In the genomic region with DNA sequence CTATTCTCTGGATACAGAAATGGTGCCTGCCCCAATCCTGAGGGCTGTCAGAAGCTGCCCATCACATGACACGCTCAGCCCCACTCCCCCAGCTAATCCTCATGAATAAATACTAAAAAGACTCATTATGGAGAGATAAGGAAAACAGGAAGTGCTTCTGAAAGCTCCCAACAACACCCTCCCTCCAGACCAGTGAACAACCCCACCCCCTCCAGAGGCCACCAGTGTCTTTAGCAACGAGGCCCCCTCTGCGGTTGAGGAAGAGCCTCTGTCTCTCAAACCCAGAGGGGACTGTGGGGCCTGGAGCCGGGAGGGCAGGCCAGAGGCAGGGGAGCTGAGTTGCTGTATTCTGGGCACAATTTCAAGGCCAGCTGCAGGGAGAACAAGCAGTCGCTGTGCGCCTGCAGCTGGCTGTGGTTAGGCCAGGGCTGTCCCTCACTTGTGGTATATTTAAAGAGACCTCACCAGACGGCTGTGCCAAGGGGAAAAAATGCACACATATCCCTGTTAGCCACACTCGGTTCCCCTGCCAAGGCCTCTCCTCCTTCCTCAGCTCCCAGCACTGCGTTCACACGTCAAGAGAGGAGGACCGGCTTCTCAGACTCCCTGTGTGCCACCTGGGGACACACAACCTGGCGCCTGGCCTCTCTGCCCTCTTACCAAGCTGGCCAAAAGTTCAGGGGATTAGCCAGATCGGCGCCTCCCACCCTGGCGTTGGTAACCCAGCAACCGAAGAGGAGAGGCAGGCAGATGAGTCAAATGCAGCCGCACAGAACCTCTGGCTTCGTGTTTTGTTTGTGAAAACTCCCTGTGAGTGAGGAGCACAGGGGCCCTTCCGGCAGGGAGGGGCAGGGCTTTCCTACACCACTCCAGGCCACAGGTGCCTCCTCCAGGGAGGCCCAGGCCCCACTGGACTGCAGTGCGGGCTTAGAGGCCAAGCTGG, we compare ENCODE assay signal across 8 cellular contexts.
DNase-seq lines count a peak whose midpoint lies in the region; ATAC-seq and TF ChIP-seq lines count a peak whose summit lies in the region.

No MANE protein-coding gene starts in this region.

- TF ChIP-seq CTCF in OCI-LY7 (conservative IDR thresholded peaks at IDR 0.05; ENCODE audit: low read length), result no peak
- TF ChIP-seq CTCF in dorsolateral prefrontal cortex (IDR thresholded peaks at IDR 0.05 in 54 of 56, conservative IDR thresholded peaks at IDR 0.05 in 2 of 56; ENCODE audit: low read depth in 1 of 56, partially characterized antibody in 56 of 56), result peak in 16 of 56 donors; percentile 6 to 59 (median 18)
- no peak for TF ChIP-seq CTCF in ascending aorta (IDR thresholded peaks at IDR 0.05)

- H3K4me2 ChIP-seq in BLaER1 (peak overlapping the region; percentile 96), OCI-LY7 (ENCODE audit: low read length) (no peak overlapping the region)

- H3K9me3 ChIP-seq in BLaER1 (no peaks in the 10 kb centered on the region), OCI-LY7 (ENCODE audit: low read length) (no peaks in the 10 kb centered on the region), ascending aorta (no peaks in the 10 kb centered on the region)

- CTCF ChIA-PET in OCI-LY7 (lab: Charles Lee; ENCODE audit: unreplicated experiment), result interaction anchor here (0.8 kb wide), 1 partner anchor 16 kb away, joined by 3 read pairs; no protein-coding TSS in a partner anchor

- no TSS peak for BruUV-seq in OCI-LY7 (replicated peaks; lab: Mats Ljungman, UMichigan)

- H4K20me1 ChIP-seq in BLaER1 (no peaks in the 10 kb centered on the region), OCI-LY7 (ENCODE audit: insufficient read depth, low read length) (no peaks in the 10 kb centered on the region)

- POLR2A ChIA-PET in OCI-LY7 (lab: Charles Lee), result interaction anchor here (0.5 to 1.3 kb wide), 5 partner anchors 15 to 1799 kb away, joined by 3 read pairs; no protein-coding TSS in a partner anchor

- H3K36me3 ChIP-seq in BLaER1 (no peaks in the 10 kb centered on the region), OCI-LY7 (ENCODE audit: insufficient read depth, low read length) (no peaks in the 10 kb centered on the region), ascending aorta (no peaks in the 10 kb centered on the region)

- H3K27ac ChIP-seq in BLaER1, result peak overlapping the region; percentile 94
- H3K27ac ChIP-seq in OCI-LY7 (ENCODE audit: low read depth, low read length, poor library complexity, severe bottlenecking), result no peak overlapping the region
- peak overlapping the region; percentile 68 to 96 (median 92) for H3K27ac ChIP-seq in dorsolateral prefrontal cortex
- peak overlapping the region in 1 of 2 donors; percentile 29 for H3K27ac ChIP-seq in ascending aorta

- ATAC-seq in HG03039 (IDR thresholded peaks at IDR 0.05; ENCODE audit: unreplicated experiment) (peak; percentile 44), HG03469 (IDR thresholded peaks at IDR 0.05; ENCODE audit: unreplicated experiment) (no peak)

- no peaks in the 10 kb centered on the region for H3K79me2 ChIP-seq in OCI-LY7 (ENCODE audit: insufficient read depth, low read depth, low read length)

- DNase-seq in OCI-LY7 (ENCODE audit: low spot score), result peak; percentile 46
- DNase-seq in dorsolateral prefrontal cortex, result peak; percentile 40 to 93 (median 89)
- DNase-seq in medulla oblongata (ENCODE audit: extremely low spot score), result peak; percentile 95
- no peak for DNase-seq in stimulated activated CD4-positive, alpha-beta T cell treated with anti-CD3 and anti-CD28 coated beads, Interleukin-2, amount 100 ng/mL, for 48 hours
- DNase-seq in ascending aorta (ENCODE audit: low spot score in 2 of 2), result no peak

- intact Hi-C loops in OCI-LY7 (cut with micrococcal nuclease; ENCODE audit: unreplicated experiment), result loop anchor here (5.0 kb wide), 1 partner anchor 58 kb away; no protein-coding TSS in a partner anchor
- intact Hi-C loops in dorsolateral prefrontal cortex (cut with DNase I), result loop anchor here (1.0 to 2.0 kb wide), 3 partner anchors 9 to 165 kb away; a partner anchor contains a TSS
- intact Hi-C loops in ascending aorta (cut with DNase I), result no loop called here

- H3K27me3 ChIP-seq in BLaER1 (no peaks in the 10 kb centered on the region), dorsolateral prefrontal cortex (no peaks in the 10 kb centered on the region), ascending aorta (no peaks in the 10 kb centered on the region)

- H3K9me2 ChIP-seq in OCI-LY7 (ENCODE audit: insufficient read depth, low read length), result no peaks in the 10 kb centered on the region

- H3K4me1 ChIP-seq in BLaER1 (peaks cover 89% of the 10 kb centered on the region), OCI-LY7 (ENCODE audit: insufficient read depth, low read length, poor library complexity, severe bottlenecking) (peaks cover 23% of the 10 kb centered on the region), ascending aorta (peaks cover 3 to 10% of the 10 kb centered on the region in 2 donors)

- H2AFZ ChIP-seq in OCI-LY7 (ENCODE audit: low read length), result peak overlapping the region; percentile 63

- peak overlapping the region; percentile 76 for H3K9ac ChIP-seq in BLaER1

- H3K4me3 ChIP-seq in BLaER1, result peak overlapping the region; percentile 55
- H3K4me3 ChIP-seq in OCI-LY7 (ENCODE audit: low read depth, low read length, poor library complexity, severe bottlenecking), result no peak overlapping the region
- H3K4me3 ChIP-seq in dorsolateral prefrontal cortex, result peak overlapping the region in 29 of 59 donors; percentile 0 to 39 (median 26)
- no peak overlapping the region for H3K4me3 ChIP-seq in ascending aorta

Comparison
In these comparisons a context has a peak if more than half of its experiments do, and no peak if none do; other contexts are left out.
1. DNase-seq: peak in OCI-LY7 (single experiment), dorsolateral prefrontal cortex (10 of 10) and medulla oblongata (single experiment); none in stimulated activated CD4-positive, alpha-beta T cell treated with anti-CD3 and anti-CD28 coated beads, Interleukin-2, amount 100 ng/mL, for 48 hours (0 of 2) and ascending aorta (0 of 2).